In the genomic region with DNA sequence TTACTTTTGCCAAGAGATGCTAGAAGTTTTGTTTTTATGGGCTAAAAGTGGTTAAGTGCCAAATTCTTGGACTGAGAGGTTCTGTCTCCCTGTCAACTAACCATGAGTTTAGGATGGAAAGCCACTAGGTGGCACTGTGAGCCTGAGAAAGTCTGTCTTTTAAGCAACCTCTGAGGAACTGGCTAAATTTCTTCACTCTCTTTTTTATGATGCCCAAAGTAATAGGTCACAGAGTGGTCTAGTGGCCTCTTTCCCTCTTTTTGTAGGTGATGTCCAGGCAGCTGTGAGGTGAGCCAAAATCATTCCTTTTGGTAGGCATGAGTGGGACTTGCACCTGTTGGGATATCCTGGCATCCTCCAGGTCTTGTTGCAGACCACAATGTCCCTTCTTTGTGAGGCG, we compare ENCODE assay signal across 8 cellular contexts. TPM values are rescaled to one million over a fixed set of nuclear protein-coding genes. Genes with fewer than 3 reads are reported as not detected.
DNase-seq lines count a peak whose midpoint lies in the region; ATAC-seq and TF ChIP-seq lines count a peak whose summit lies in the region.

No MANE protein-coding gene starts in this region.

- no peaks in the 10 kb centered on the region for H3K27me3 ChIP-seq in tibial nerve

- TF ChIP-seq CTCF in 22Rv1 (IDR thresholded peaks at IDR 0.05) (peak; percentile 86), omental fat pad (IDR thresholded peaks at IDR 0.05) (peak in 1 of 3 donors; percentile 44), tibial nerve (IDR thresholded peaks at IDR 0.05) (peak; percentile 61 to 85 (median 67))

- peaks cover 0 to 9% (median 3%) of the 10 kb centered on the region in 4 donors for H3K9me3 ChIP-seq in tibial nerve

- DNase-seq in Kasumi-1 (lab: John Stamatoyannopoulos, UW) (peak; percentile 75 to 90), RPMI7951 (ENCODE audit: low read depth) (peak; percentile 72), fibroblast of the conjunctiva (ENCODE audit: low read depth) (peak; percentile 86), omental fat pad (ENCODE audit: low spot score) (peak; percentile 79), tibial nerve (ENCODE audit: low spot score in 2 of 2) (peak; percentile 58 to 97)
- peak; percentile 23 to 29 for DNase-seq in activated T-helper 1 cell treated with anti-CD3 and anti-CD28 coated beads, Interleukin-2, amount 50 U/mL, for 16 hours (ENCODE audit: low read depth in 1 of 2, low spot score in 1 of 2)

- H3K27ac ChIP-seq in 22Rv1 (no peak overlapping the region), tibial nerve (no peak overlapping the region)

- peaks cover 0 to 53% (median 0%) of the 10 kb centered on the region in 3 donors for H3K36me3 ChIP-seq in tibial nerve

- peaks cover 0 to 13% (median 5%) of the 10 kb centered on the region in 4 donors for H3K4me1 ChIP-seq in tibial nerve

- TF ChIP-seq EP300 in tibial nerve (IDR thresholded peaks at IDR 0.05) = peak in 1 of 2 donors; percentile 29

- TF ChIP-seq POLR2A in tibial nerve (IDR thresholded peaks at IDR 0.05) = no peak

- H3K4me3 ChIP-seq in tibial nerve = no peak overlapping the region

- ATAC-seq in GM18498 (IDR thresholded peaks at IDR 0.05; ENCODE audit: unreplicated experiment) (peak; percentile 76), omental fat pad (ENCODE audit: low FRiP score) (peak; percentile 62)

- 87 to 93% methylated on average over 1 of the region's 1 CpG for WGBS in tibial nerve, 2 donors

RNA-seq across cellular contexts. Expression of gene SND1, which starts 56.8 kb away (rescaled TPM):
- 148 and 159 TPM in 2 replicates for total RNA-seq in RPMI7951 (2014; rRNA removed; shearing (Covaris generic))
- total RNA-seq in omental fat pad (100 to 1,000 TPM in 3 of 4 donors, 10 to 100 TPM in 1; 90.8 to 140 (median 125) TPM), tibial nerve (100 to 1,000 TPM in 1 of 4 donors, 10 to 100 TPM in 3; 70.8 to 141 (median 85.7) TPM)

Comparison
In these comparisons a context has a peak if more than half of its experiments do, and no peak if none do; other contexts are left out.
1. DNase-seq: peak in every context shown above with its lines; median percentile 86 in fibroblast of the conjunctiva; 82 in Kasumi-1; 79 in omental fat pad; 78 in tibial nerve; 72 in RPMI7951; 26 in activated T-helper 1 cell treated with anti-CD3 and anti-CD28 coated beads, Interleukin-2, amount 50 U/mL, for 16 hours.